In genomic region chr2:88600038-88600465, GRCh38 we compare ENCODE assay signal across 8 cellular contexts.
DNase-seq lines count a peak whose midpoint lies in the region; ATAC-seq lines count a peak whose summit lies in the region.

No MANE protein-coding gene starts in this region.

- DNase-seq in activated CD4-positive, alpha-beta T cell treated with anti-CD3 and anti-CD28 coated beads for 1 hour, result peak; percentile 9
- DNase-seq in activated CD4-positive, alpha-beta T cell treated with anti-CD3 and anti-CD28 coated beads, Interleukin-2, amount 50 U/mL, for 1 hour, result no peak
- DNase-seq in MV-4-11 (lab: John Stamatoyannopoulos, UW) (peak; percentile 54), T-helper 22 cell (ENCODE audit: low read depth) (peak; percentile 39), kidney glomerular epithelial cell (lab: John Stamatoyannopoulos, UW) (peak; percentile 98)
- DNase-seq in central memory CD4-positive, alpha-beta T cell, result peak; percentile 57
- peak; percentile 6 for DNase-seq in stimulated activated CD8-positive, alpha-beta memory T cell treated with anti-CD3 and anti-CD28 coated beads, Interleukin-12 subunit alpha, Interleukin-12 subunit beta, amount 100 ng/mL, for 1 hour (ENCODE audit: low read depth)

- peak; percentile 99 for ATAC-seq in HG02588 (IDR thresholded peaks at IDR 0.05; ENCODE audit: unreplicated experiment)
